8 cellular contexts compared by ENCODE assay signal in genomic region chr15:59371458-59372351, GRCh38. TPM values are rescaled to one million over a fixed set of nuclear protein-coding genes. Genes with fewer than 3 reads are reported as not detected.
DNase-seq lines count a peak whose midpoint lies in the region; ATAC-seq and TF ChIP-seq lines count a peak whose summit lies in the region.

No MANE protein-coding gene starts in this region.

- peaks cover 11% of the 10 kb centered on the region; the same call in 1 of the 2 replicates for H4K20me1 ChIP-seq in SU-DHL-6 (ENCODE audit: low read depth, low read length)

- intact Hi-C loops in upper lobe of right lung (cut with DNase I) = no loop called here

- DNase-seq in activated CD8-positive, alpha-beta memory T cell treated with anti-CD3 and anti-CD28 coated beads, Interleukin-2, amount 10 ng/mL, durations not matched to agents 7 days and 5 days = no peak
- DNase-seq in activated CD8-positive, alpha-beta memory T cell treated with anti-CD3 and anti-CD28 coated beads for 24 hours = no peak
- DNase-seq in endodermal cell = peak; percentile 69
- peak; percentile 76 for DNase-seq in upper lobe of right lung
- DNase-seq in amniotic stem cell (lab: John Stamatoyannopoulos, UW) = no peak

- H3K27ac ChIP-seq in SU-DHL-6 (ENCODE audit: low read depth, low read length) (peak overlapping the region; percentile 92), endodermal cell (ENCODE audit: low read depth, low read length) (no peak overlapping the region), upper lobe of right lung (peak overlapping the region; percentile 89)

- no peaks in the 10 kb centered on the region for H3K9me3 Mint-ChIP-seq in activated CD8-positive, alpha-beta memory T cell treated with anti-CD3 and anti-CD28 coated beads, Interleukin-2, amount 10 ng/mL, durations not matched to agents 7 days and 5 days (ENCODE audit: low read depth)
- no peaks in the 10 kb centered on the region for H3K9me3 Mint-ChIP-seq in endodermal cell

- peak overlapping the region; percentile 92 for H3K9ac ChIP-seq in SU-DHL-6 (ENCODE audit: low read length)
- H3K9ac ChIP-seq in endodermal cell (ENCODE audit: extremely low read depth, low read length, poor library complexity, severe bottlenecking) = peak overlapping the region; percentile 89

- peak; percentile 63 for ATAC-seq in activated CD8-positive, alpha-beta memory T cell treated with anti-CD3 and anti-CD28 coated beads, Interleukin-2, amount 10 ng/mL, durations not matched to agents 7 days and 5 days
- ATAC-seq in HG02970 (IDR thresholded peaks at IDR 0.05; ENCODE audit: low FRiP score, unreplicated experiment) (peak; percentile 33), upper lobe of right lung (peak; percentile 78)

- peaks cover 40% of the 10 kb centered on the region for H3K4me1 Mint-ChIP-seq in activated CD8-positive, alpha-beta memory T cell treated with anti-CD3 and anti-CD28 coated beads, Interleukin-2, amount 10 ng/mL, durations not matched to agents 7 days and 5 days
- H3K4me1 Mint-ChIP-seq in endodermal cell = peaks cover 16% of the 10 kb centered on the region

- H3F3A ChIP-seq in SU-DHL-6 (ENCODE audit: insufficient read depth) = peaks cover 48% of the 10 kb centered on the region

- H3K9me3 ChIP-seq in SU-DHL-6 (ENCODE audit: insufficient read depth, low read length) (no peaks in the 10 kb centered on the region), endodermal cell (ENCODE audit: control insufficient read depth, low read length) (no peaks in the 10 kb centered on the region), mononuclear cell (ENCODE audit: low read depth, low read length) (no peaks in the 10 kb centered on the region), upper lobe of right lung (no peaks in the 10 kb centered on the region)

- no peaks in the 10 kb centered on the region for H3K27me3 ChIP-seq in SU-DHL-6 (ENCODE audit: low read length)
- peaks cover 3% of the 10 kb centered on the region for H3K27me3 ChIP-seq in endodermal cell (ENCODE audit: control insufficient read depth, insufficient read depth, low read length, poor library complexity, severe bottlenecking)
- peaks cover 33% of the 10 kb centered on the region for H3K27me3 ChIP-seq in mononuclear cell (ENCODE audit: insufficient read depth, low read length)
- no peaks in the 10 kb centered on the region for H3K27me3 ChIP-seq in upper lobe of right lung

- H3K79me2 ChIP-seq in SU-DHL-6 (ENCODE audit: insufficient read depth, low read length) = peaks cover 95% of the 10 kb centered on the region

- no peaks in the 10 kb centered on the region for H3K4me1 ChIP-seq in endodermal cell (ENCODE audit: control insufficient read depth, insufficient read depth, low read length)
- peaks cover 43% of the 10 kb centered on the region for H3K4me1 ChIP-seq in mononuclear cell (ENCODE audit: insufficient read depth, low read length)
- H3K4me1 ChIP-seq in upper lobe of right lung = peaks cover 3% of the 10 kb centered on the region

- H3K27ac Mint-ChIP-seq in activated CD8-positive, alpha-beta memory T cell treated with anti-CD3 and anti-CD28 coated beads, Interleukin-2, amount 10 ng/mL, durations not matched to agents 7 days and 5 days = no peak overlapping the region
- no peak overlapping the region for H3K27ac Mint-ChIP-seq in endodermal cell

- peaks cover 56% of the 10 kb centered on the region for H3K27me3 Mint-ChIP-seq in activated CD8-positive, alpha-beta memory T cell treated with anti-CD3 and anti-CD28 coated beads, Interleukin-2, amount 10 ng/mL, durations not matched to agents 7 days and 5 days
- H3K27me3 Mint-ChIP-seq in endodermal cell (ENCODE audit: insufficient read depth) = peaks cover 17% of the 10 kb centered on the region

- peak overlapping the region; percentile 100 for H3K4me2 ChIP-seq in SU-DHL-6 (ENCODE audit: low read depth, low read length, poor library complexity, severe bottlenecking)

- TF ChIP-seq CTCF in SU-DHL-6 (IDR thresholded peaks at IDR 0.05; ENCODE audit: insufficient read depth, low read length, poor library complexity, severe bottlenecking) (no peak), endodermal cell (conservative IDR thresholded peaks at IDR 0.05) (no peak), upper lobe of right lung (IDR thresholded peaks at IDR 0.05) (no peak)

- CTCF ChIA-PET in activated CD8-positive, alpha-beta memory T cell treated with anti-CD3 and anti-CD28 coated beads, Interleukin-2, amount 10 ng/mL, durations not matched to agents 7 days and 5 days (lab: Charles Lee) = interaction anchor here (1.2 to 1.6 kb wide), 2 partner anchors 15 to 124 kb away, joined by 3 to 7 read pairs; no protein-coding TSS in a partner anchor

- no peak overlapping the region for H2AFZ ChIP-seq in SU-DHL-6 (ENCODE audit: low read depth, low read length, severe bottlenecking)

- WGBS in endodermal cell (ENCODE audit: insufficient coverage in 1 of 2, insufficient read length in 1 of 2), 2 experiments = 1 to 3% methylated on average over 13 to 93 of the region's 93 CpGs

- H3K4me3 ChIP-seq in SU-DHL-6 (ENCODE audit: insufficient read depth, low read length, poor library complexity, severe bottlenecking) = peak overlapping the region; percentile 80
- H3K4me3 ChIP-seq in endodermal cell (ENCODE audit: low read length) = peak overlapping the region; percentile 91
- H3K4me3 ChIP-seq in mononuclear cell (ENCODE audit: low read length) = peak overlapping the region; percentile 62
- peak overlapping the region; percentile 89 for H3K4me3 ChIP-seq in upper lobe of right lung

- H3K4me3 Mint-ChIP-seq in activated CD8-positive, alpha-beta memory T cell treated with anti-CD3 and anti-CD28 coated beads, Interleukin-2, amount 10 ng/mL, durations not matched to agents 7 days and 5 days = peak overlapping the region; percentile 96
- peak overlapping the region; percentile 82 for H3K4me3 Mint-ChIP-seq in endodermal cell

- H3K36me3 ChIP-seq in SU-DHL-6 (ENCODE audit: low read length) (peaks cover 18% of the 10 kb centered on the region), endodermal cell (ENCODE audit: control insufficient read depth, insufficient read depth, low read length) (no peaks in the 10 kb centered on the region), upper lobe of right lung (no peaks in the 10 kb centered on the region)

- peaks cover 8% of the 10 kb centered on the region for H3K36me3 Mint-ChIP-seq in activated CD8-positive, alpha-beta memory T cell treated with anti-CD3 and anti-CD28 coated beads, Interleukin-2, amount 10 ng/mL, durations not matched to agents 7 days and 5 days
- no peaks in the 10 kb centered on the region for H3K36me3 Mint-ChIP-seq in endodermal cell (ENCODE audit: low read depth)

- no peaks in the 10 kb centered on the region for H3K9me2 ChIP-seq in SU-DHL-6 (replicated peaks; ENCODE audit: insufficient read depth, low read length)

RNA-seq across cellular contexts. Expression of gene MYO1E, which starts 1.0 kb away (rescaled TPM):
- total RNA-seq in activated CD8-positive, alpha-beta memory T cell treated with anti-CD3 and anti-CD28 coated beads, Interleukin-2, amount 10 ng/mL, durations not matched to agents 7 days and 5 days = 100 to 1,000 TPM in 1 of 2 experiments, 10 to 100 TPM in 1; 60.3 to 224 TPM
- total RNA-seq in endodermal cell = 10 to 100 TPM; 47.8 to 65.6 TPM
- polyA plus RNA-seq in endodermal cell (2013, experiment 1 of 2) = 22.1 TPM
- polyA plus RNA-seq in endodermal cell (2013, experiment 2 of 2) = 17.6 TPM
- total RNA-seq in mononuclear cell = 17.3 TPM
- total RNA-seq in upper lobe of right lung = 98.4 TPM

Comparison
In these comparisons a context has a peak if more than half of its experiments do, and no peak if none do; other contexts are left out.
1. DNase-seq: peak in endodermal cell (single experiment) and upper lobe of right lung (single experiment); none in activated CD8-positive, alpha-beta memory T cell treated with anti-CD3 and anti-CD28 coated beads, Interleukin-2, amount 10 ng/mL, durations not matched to agents 7 days and 5 days (single experiment), activated CD8-positive, alpha-beta memory T cell treated with anti-CD3 and anti-CD28 coated beads for 24 hours (single experiment) and amniotic stem cell (single experiment).
2. Peak in every context shown above with its lines, with median percentiles within 50 percentile points of each other: ATAC-seq and H3K4me3 ChIP-seq.